Comparison of ENCODE assay signal across 23 cellular contexts in the genomic region with DNA sequence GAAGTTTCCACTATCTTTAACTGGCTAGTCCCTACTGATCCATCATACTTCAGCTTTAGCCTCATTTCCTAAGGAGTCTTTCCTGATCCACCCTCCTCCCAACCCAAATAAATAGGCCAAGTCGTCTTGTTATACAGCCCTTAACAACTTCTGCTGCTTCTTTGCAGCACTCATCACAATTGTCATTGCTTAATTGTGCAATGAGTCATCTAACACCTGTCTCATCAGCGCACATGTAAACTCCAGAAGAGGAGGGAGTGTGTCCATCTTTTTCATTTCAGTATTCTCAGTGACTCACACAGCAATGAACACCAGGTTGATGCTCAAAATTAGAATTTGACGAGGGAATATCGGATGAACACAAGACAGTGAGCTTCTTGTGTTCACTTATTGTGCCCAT.
"Had no signal": no experiment of that assay in that cellular context is flagged by ENCODE, and none has a peak within 500 bp of the region (broad histone marks: within the 10 kb centered on the region; RNA-seq: fewer than 3 reads in every experiment).

No MANE protein-coding gene starts in this region.

- ATAC-seq: activated CD8-positive, alpha-beta memory T cell treated with anti-CD3 and anti-CD28 coated beads, Interleukin-2, amount 10 ng/mL, durations not matched to agents 7 days and 5 days; K562; PC-3; T-helper 17 cell had no signal

- H3K27ac ChIP-seq: cardiac muscle cell had no signal

- DNase-seq: activated B cell treated with CpG ODN at 0.5 μM for 24 hours; activated CD4-positive, alpha-beta T cell treated with anti-CD3 and anti-CD28 coated beads for 1 hour; activated CD4-positive, alpha-beta T cell treated with anti-CD3 and anti-CD28 coated beads, Interleukin-2, amount 10 ng/mL, durations not matched to agents 24 days and 14 days; activated CD4-positive, alpha-beta T cell treated with anti-CD3 and anti-CD28 coated beads, Interleukin-2, amount 50 U/mL, for 48 hours; activated CD8-positive, alpha-beta memory T cell treated with anti-CD3 and anti-CD28 coated beads, Interleukin-2, amount 10 ng/mL, durations not matched to agents 7 days and 5 days; activated effector memory CD4-positive, alpha-beta T cell treated with Interleukin-2 at 50 U/mL for 16 hours; activated naive CD4-positive, alpha-beta T cell; activated T-cell treated with anti-CD3 and anti-CD28 coated beads, Interleukin-2, amount 50 U/mL, for 24 hours; Karpas-422; NCI-H1048; NCI-H1694 treated with DMSO at 0.1 percent for 48 hours; NCI-H2029 treated with DMSO at 0.1 percent for 48 hours; NCI-H2227 treated with DMSO at 0.1 percent for 48 hours; NCI-H446 treated with DMSO at 0.1 percent for 48 hours; NCI-H526; PC-3; SHP77 treated with DMSO at 0.1 percent for 48 hours; T-helper 17 cell; T-helper 9 cell had no signal

- H3K4me3 ChIP-seq: cardiac muscle cell, K562 had no signal

- H3K36me3 ChIP-seq: cardiac muscle cell had no signal

- FAIRE-seq: astrocyte, K562, RCC 7860 had no signal

- H3K27me3 ChIP-seq: cardiac muscle cell had no signal
